10 cellular contexts compared by ENCODE assay signal in genomic region chr1:234620272-234620711, GRCh38. TPM values are rescaled to one million over a fixed set of nuclear protein-coding genes. Genes with fewer than 3 reads are reported as not detected.
A peak's percentile ranks its signal among the peaks of the same experiment; 100 is the strongest.
DNase-seq lines count a peak whose midpoint lies in the region; ATAC-seq, FAIRE-seq and TF ChIP-seq lines count a peak whose summit lies in the region.
"Had no signal": no experiment of that assay in that cellular context is flagged by ENCODE, and none has a peak within 500 bp of the region (broad histone marks: within the 10 kb centered on the region; RNA-seq: fewer than 3 reads in every experiment).

No MANE protein-coding gene starts in this region.

- H3K27me3 Mint-ChIP-seq in effector memory CD8-positive, alpha-beta T cell = peaks cover 7 to 9% of the 10 kb centered on the region in 2 donors

- no peaks in the 10 kb centered on the region for H3K9me3 ChIP-seq in Loucy (ENCODE audit: insufficient read depth, low read depth, low read length)
- H3K9me3 ChIP-seq in GM12878 (replicated peaks; ENCODE audit: control insufficient read depth, insufficient read depth, low read length) = no peaks in the 10 kb centered on the region
- H3K9me3 ChIP-seq in mucosa of descending colon = no peaks in the 10 kb centered on the region

- H2AFZ ChIP-seq in Loucy (ENCODE audit: low read length) (no peak overlapping the region), GM12878 (ENCODE audit: control insufficient read depth, low read depth, low read length) (peak overlapping the region; percentile 81; the same call in 1 of the 2 replicates)

- in situ Hi-C loops in GM12878 (cut with MboI) = no loop called here

- DNase-seq in AG10803 (ENCODE audit: low read depth) = peak; percentile 96
- DNase-seq in GM12878 (ENCODE audit: low read depth, low spot score) = no peak
- DNase-seq in mucosa of descending colon = no peak
- DNase-seq in activated CD4-positive, CD25-positive, alpha-beta regulatory T cell (lab: John Stamatoyannopoulos, UW) = no peak
- DNase-seq in effector memory CD8-positive, alpha-beta T cell = no peak
- DNase-seq: activated CD4-positive, alpha-beta T cell treated with anti-CD3 and anti-CD28 coated beads, Interleukin-2, amount 50 U/mL, for 4 hours had no signal

- intact Hi-C loops in GM12878 (cut with micrococcal nuclease; ENCODE audit: unreplicated experiment) = no loop called here
- intact Hi-C loops in mucosa of descending colon (cut with DNase I, micrococcal nuclease) = no loop called here

- no TSS peak for BruUV-seq in GM12878 (replicated peaks; lab: Mats Ljungman, UMichigan)

- H3K4me1 Mint-ChIP-seq in effector memory CD8-positive, alpha-beta T cell (ENCODE audit: low read depth in 2 of 2) = peaks cover 0 to 2% of the 10 kb centered on the region in 2 donors

- H4K20me1 ChIP-seq in Loucy (ENCODE audit: insufficient read depth, low read length, poor library complexity, severe bottlenecking) = no peaks in the 10 kb centered on the region
- H4K20me1 ChIP-seq in GM12878 (ENCODE audit: control insufficient read depth, insufficient read depth) = no peaks in the 10 kb centered on the region

- FAIRE-seq in GM12878 (lab: Jason Lieb, UNC) = no peak

- SMC1A ChIA-PET in GM12878 (lab: Charles Lee; ENCODE audit: uncharacterized antibody, unreplicated experiment) = interaction anchor here (0.8 to 5.0 kb wide), 8 partner anchors 8 to 355 kb away, joined by 3 to 23 read pairs (median 4); no protein-coding TSS in a partner anchor

- TF ChIP-seq CTCF in AG10803 (conservative IDR thresholded peaks at IDR 0.05; ENCODE audit: low read length) (peak; percentile 11; the same call in 1 of the 2 replicates), Loucy (conservative IDR thresholded peaks at IDR 0.05; ENCODE audit: low read length) (no peak), GM12878 (IDR thresholded peaks at IDR 0.05 in 2 of 3, conservative IDR thresholded peaks at IDR 0.05 in 1 of 3; ENCODE audit: control insufficient read depth in 2 of 3, extremely low read depth in 1 of 3, insufficient read depth in 1 of 3, low read depth in 3 of 3, low read length in 3 of 3) (no peak), mucosa of descending colon (IDR thresholded peaks at IDR 0.05) (no peak)

- TF ChIP-seq POLR2A in GM12878 (IDR thresholded peaks at IDR 0.05; ENCODE audit: low read depth, low read length) = no peak

- H3K9me2 ChIP-seq in Loucy (replicated peaks; ENCODE audit: low read depth, low read length) = no peaks in the 10 kb centered on the region

- H3K4me3 Mint-ChIP-seq in effector memory CD8-positive, alpha-beta T cell = no peak overlapping the region

- no peaks in the 10 kb centered on the region for H3K79me2 ChIP-seq in Loucy (ENCODE audit: insufficient read depth, low read length)
- no peaks in the 10 kb centered on the region for H3K79me2 ChIP-seq in GM12878 (ENCODE audit: control insufficient read depth, insufficient read depth, low read length)

- no peaks in the 10 kb centered on the region for H3K36me3 ChIP-seq in Loucy (ENCODE audit: insufficient read depth, low read length)
- H3K36me3 ChIP-seq in GM12878 (ENCODE audit: control insufficient read depth in 2 of 2, insufficient read depth in 2 of 2, low read length in 1 of 2) = no peaks in the 10 kb centered on the region
- no peaks in the 10 kb centered on the region for H3K36me3 ChIP-seq in mucosa of descending colon (ENCODE audit: low read depth)

- POLR2A ChIA-PET in GM12878 (lab: Charles Lee) = interaction anchor here (1.2 kb wide), 1 partner anchor 9 kb away, joined by 4 read pairs; no protein-coding TSS in a partner anchor

- 100% methylated on average over 4 of the region's 4 CpGs for WGBS in GM12878 (ENCODE audit: insufficient coverage, insufficient replicate concordance, low lambda C conversion rate, missing lambda C conversion rate)

- TF ChIP-seq EP300 in GM12878 (IDR thresholded peaks at IDR 0.05; ENCODE audit: borderline replicate concordance in 1 of 2, control insufficient read depth in 1 of 2, low read depth in 2 of 2, low read length in 2 of 2) = no peak

- H3K36me3 Mint-ChIP-seq in effector memory CD8-positive, alpha-beta T cell (ENCODE audit: insufficient read depth) = no peaks in the 10 kb centered on the region

- ATAC-seq in GM12878 = no peak
- ATAC-seq in mucosa of descending colon = peak; percentile 32
- ATAC-seq in GM21723 (IDR thresholded peaks at IDR 0.05; ENCODE audit: unreplicated experiment) = no peak
- ATAC-seq in effector memory CD8-positive, alpha-beta T cell (replicated peaks) = no peak
- ATAC-seq in GM21576 (IDR thresholded peaks at IDR 0.05; ENCODE audit: unreplicated experiment) = no peak

- RAD21 ChIA-PET in GM12878 (lab: Charles Lee; ENCODE audit: unreplicated experiment) = interaction anchor here (0.6 to 1.6 kb wide), 4 partner anchors 9 to 828 kb away, joined by 3 to 6 read pairs (median 4); no protein-coding TSS in a partner anchor

- H3K9ac ChIP-seq in Loucy (ENCODE audit: low read depth, low read length, poor library complexity, severe bottlenecking) (peak overlapping the region; percentile 2), GM12878 (ENCODE audit: control insufficient read depth, insufficient read depth, low read length) (no peak overlapping the region)

- H3K4me2 ChIP-seq in Loucy (ENCODE audit: low read depth, low read length, poor library complexity, severe bottlenecking) (no peak overlapping the region), GM12878 (ENCODE audit: control insufficient read depth, insufficient read depth) (peak overlapping the region; percentile 59)

- H3K27ac ChIP-seq in GM12878 (ENCODE audit: control insufficient read depth, insufficient read depth) = no peak overlapping the region; the same call in 1 of the 2 replicates
- H3K27ac ChIP-seq: C4-2B had no signal

- peak overlapping the region; percentile 0 for H3K4me3 ChIP-seq in AG10803 (ENCODE audit: low read length)
- H3K4me3 ChIP-seq in Loucy (ENCODE audit: low read length, poor library complexity, severe bottlenecking) = no peak overlapping the region
- H3K4me3 ChIP-seq in GM12878 = no peak overlapping the region
- H3K4me3 ChIP-seq in mucosa of descending colon = no peak overlapping the region

- no peaks in the 10 kb centered on the region for H3F3A ChIP-seq in Loucy (ENCODE audit: low read depth)

- no peak overlapping the region for H3K27ac Mint-ChIP-seq in effector memory CD8-positive, alpha-beta T cell

- H3K4me1 ChIP-seq in Loucy (ENCODE audit: insufficient read depth, low read length, poor library complexity, severe bottlenecking) = peaks cover 31% of the 10 kb centered on the region
- peaks cover 4% of the 10 kb centered on the region; the same call in 1 of the 2 replicates for H3K4me1 ChIP-seq in GM12878 (ENCODE audit: control insufficient read depth, insufficient read depth, low read length)
- peaks cover 24% of the 10 kb centered on the region for H3K4me1 ChIP-seq in mucosa of descending colon (ENCODE audit: low read depth)

- CTCF ChIA-PET in GM12878 (lab: Yijun Ruan, JAX) = interaction anchor here (0.6 to 2.1 kb wide), 4 partner anchors 9 to 96 kb away, joined by 4 to 7 read pairs (median 4); no protein-coding TSS in a partner anchor

- no peaks in the 10 kb centered on the region for H3K9me3 Mint-ChIP-seq in effector memory CD8-positive, alpha-beta T cell

- TF ChIP-seq RAD21 in GM12878 (IDR thresholded peaks at IDR 0.05; ENCODE audit: insufficient read depth, low read depth, low read length) = no peak

- H3K27me3 ChIP-seq in Loucy (ENCODE audit: insufficient read depth, low read length, poor library complexity, severe bottlenecking) (no peaks in the 10 kb centered on the region), GM12878 (replicated peaks in 1 of 2; ENCODE audit: control insufficient read depth in 2 of 2, insufficient read depth in 2 of 2, low read length in 1 of 2) (no peaks in the 10 kb centered on the region)

TF ChIP-seq in GM12878, 131 proteins besides CTCF, POLR2A, EP300 and RAD21:
- TF ChIP-seq HDGF (IDR thresholded peaks at IDR 0.05) = no peak

RNA-seq across cellular contexts. Expression of gene IRF2BP2, which starts 10.3 kb away (rescaled TPM):
- 219 and 220 TPM in 2 replicates for total RNA-seq in GM12878 (2013; cell fraction: nucleolus; rRNA removed)
- 54.6 and 61.4 TPM in 2 replicates for total RNA-seq in GM12878 (2014; rRNA removed)
- 54.4 and 55.4 TPM in 2 replicates for total RNA-seq in GM12878 (2014; rRNA removed; fragmentation: Illumina TruSeq; extraction: Trizol)
- 114 TPM in 2 replicates for total RNA-seq in GM12878 (2021)
- polyA plus RNA-seq in GM12878 (2011; ENCODE audit: low read depth) = 26.9 TPM
- polyA plus RNA-seq in GM12878 (2011; rRNA removed) = 39.2 and 49.2 TPM in 2 replicates
- polyA plus RNA-seq in GM12878 (2011; cell fraction: cytosol; rRNA removed) = 60.1 and 68.0 TPM in 2 replicates
- polyA plus RNA-seq in GM12878 (2011; cell fraction: nucleus; rRNA removed) = 254 and 345 TPM in 2 replicates
- polyA plus RNA-seq in GM12878 (2012) = 63.0 and 95.9 TPM in 2 replicates
- 23.9 and 64.7 TPM in 2 replicates for polyA plus RNA-seq in GM12878 (2014; fragmentation: Illumina TruSeq; extraction: Trizol)
- polyA plus RNA-seq in GM12878 (2014; fragmentation: Nextera tagmentation; extraction: Ambion mirVana) = 10 to 100 TPM; 26.2 to 28.1 TPM
- polyA plus RNA-seq in GM12878 (2014; rRNA removed) = 57.6 and 68.9 TPM in 2 replicates
- polyA plus RNA-seq in GM12878 (2016; fragmentation: Nextera tagmentation; extraction: Ambion mirVana) = 10 to 100 TPM in 1 of 2 experiments, 1 to 10 TPM in 1; 7.5 to 12.9 TPM
- polyA minus RNA-seq in GM12878 (2011; rRNA and poly(A)+ RNA removed) = 43.9 and 108 TPM in 2 replicates
- polyA minus RNA-seq in GM12878 (2011; cell fraction: cytosol; rRNA and poly(A)+ RNA removed) = 82.8 and 86.3 TPM in 2 replicates
- polyA minus RNA-seq in GM12878 (2011; cell fraction: nucleus; rRNA and poly(A)+ RNA removed) = 96.7 and 119 TPM in 2 replicates
- 100 to 1,000 TPM; 134 to 180 (median 156) TPM for total RNA-seq in mucosa of descending colon
